ENCODE assay signal across 8 cellular contexts in genomic region chr1:202957733-202958543, GRCh38. TPM values are rescaled to one million over a fixed set of nuclear protein-coding genes. Genes with fewer than 3 reads are reported as not detected.
DNase-seq lines count a peak whose midpoint lies in the region; ATAC-seq and TF ChIP-seq lines count a peak whose summit lies in the region.

A gene with protein sequence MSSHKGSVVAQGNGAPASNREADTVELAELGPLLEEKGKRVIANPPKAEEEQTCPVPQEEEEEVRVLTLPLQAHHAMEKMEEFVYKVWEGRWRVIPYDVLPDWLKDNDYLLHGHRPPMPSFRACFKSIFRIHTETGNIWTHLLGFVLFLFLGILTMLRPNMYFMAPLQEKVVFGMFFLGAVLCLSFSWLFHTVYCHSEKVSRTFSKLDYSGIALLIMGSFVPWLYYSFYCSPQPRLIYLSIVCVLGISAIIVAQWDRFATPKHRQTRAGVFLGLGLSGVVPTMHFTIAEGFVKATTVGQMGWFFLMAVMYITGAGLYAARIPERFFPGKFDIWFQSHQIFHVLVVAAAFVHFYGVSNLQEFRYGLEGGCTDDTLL (minus strand): TSS chr1:202958312. CDS start chr1:202951070, 7,242 bp downstream.

- peaks cover 8% of the 10 kb centered on the region for H3K36me3 ChIP-seq in thoracic aorta

- H3K27me3 Mint-ChIP-seq in HFFc6 (ENCODE audit: insufficient read depth), result peaks cover 2% of the 10 kb centered on the region; the same call in 1 of the 2 replicates
- no peaks in the 10 kb centered on the region for H3K27me3 Mint-ChIP-seq in activated naive CD8-positive, alpha-beta T cell
- no peaks in the 10 kb centered on the region for H3K27me3 Mint-ChIP-seq in osteocyte (ENCODE audit: unreplicated experiment)

- H3K4me3 Mint-ChIP-seq in HFFc6 (peak within 1 kb of the TSS; percentile 89), osteocyte (ENCODE audit: unreplicated experiment) (peak within 1 kb of the TSS; percentile 84)
- H3K4me3 Mint-ChIP-seq in activated naive CD8-positive, alpha-beta T cell, result peak within 1 kb of the TSS; percentile 96

- H3K27me3 ChIP-seq in thoracic aorta (replicated peaks; ENCODE audit: insufficient read depth), result no peaks in the 10 kb centered on the region

- peak; percentile 90 for TF ChIP-seq POLR2A in GM10847 (IDR thresholded peaks at IDR 0.05; ENCODE audit: extremely low read depth, insufficient read length)
- TF ChIP-seq POLR2A in NB4 (IDR thresholded peaks at IDR 0.05; ENCODE audit: extremely low read depth, insufficient read length), result peak; percentile 91

- H3K9me3 Mint-ChIP-seq in HFFc6 (no peaks in the 10 kb centered on the region), osteocyte (ENCODE audit: unreplicated experiment) (no peaks in the 10 kb centered on the region)
- no peaks in the 10 kb centered on the region for H3K9me3 Mint-ChIP-seq in activated naive CD8-positive, alpha-beta T cell (ENCODE audit: low read depth)

- H3K9me3 ChIP-seq in thoracic aorta, result no peaks in the 10 kb centered on the region

- DNase-seq in HFFc6 (peak; percentile 78), NB4 (ENCODE audit: low read depth) (peak; percentile 89), SKM-1 treated with dmso at 0.1 percent for 144 hours (lab: John Stamatoyannopoulos, UW; ENCODE audit: unreplicated experiment) (peak; percentile 91), glomerular visceral epithelial cell (ENCODE audit: extremely low spot score) (peak; percentile 86), osteocyte (ENCODE audit: extremely low spot score, unreplicated experiment) (peak; percentile 94), thoracic aorta (ENCODE audit: low spot score) (peak; percentile 71)

- TF ChIP-seq CTCF in HFFc6 (IDR thresholded peaks at IDR 0.05) (peak; percentile 66), NB4 (IDR thresholded peaks at IDR 0.05; ENCODE audit: low read depth, low read length) (no peak), osteocyte (IDR thresholded peaks at IDR 0.05) (no peak), thoracic aorta (IDR thresholded peaks at IDR 0.05) (peak; percentile 10)

- H3K4me3 ChIP-seq in NB4 (ENCODE audit: low read depth, low read length) (peak within 1 kb of the TSS; percentile 77), thoracic aorta (peak within 1 kb of the TSS; percentile 83)

- H3K4me1 ChIP-seq in thoracic aorta (ENCODE audit: control insufficient read depth in 1 of 2, low read depth in 2 of 2), result peaks cover 31 to 38% of the 10 kb centered on the region in 2 donors

- peak within 1 kb of the TSS; percentile 82 to 91 for H3K27ac ChIP-seq in thoracic aorta

- ATAC-seq in thoracic aorta (ENCODE audit: insufficient number of reproducible peaks, low FRiP score, low read depth), result peak; percentile 74

- H3K27ac Mint-ChIP-seq in HFFc6 (peak within 1 kb of the TSS; percentile 67), osteocyte (ENCODE audit: unreplicated experiment) (peak within 1 kb of the TSS; percentile 64)
- H3K27ac Mint-ChIP-seq in activated naive CD8-positive, alpha-beta T cell, result peak within 1 kb of the TSS; percentile 90

- peaks cover 44% of the 10 kb centered on the region for H3K4me1 Mint-ChIP-seq in HFFc6 (ENCODE audit: low read depth)
- peaks cover 43% of the 10 kb centered on the region for H3K4me1 Mint-ChIP-seq in activated naive CD8-positive, alpha-beta T cell (ENCODE audit: low read depth)
- peaks cover 22% of the 10 kb centered on the region for H3K4me1 Mint-ChIP-seq in osteocyte (ENCODE audit: unreplicated experiment)

- peaks cover 10% of the 10 kb centered on the region; the same call in 1 of the 2 replicates for H3K36me3 Mint-ChIP-seq in HFFc6 (ENCODE audit: low read depth)
- peaks cover 2% of the 10 kb centered on the region for H3K36me3 Mint-ChIP-seq in activated naive CD8-positive, alpha-beta T cell
- no peaks in the 10 kb centered on the region for H3K36me3 Mint-ChIP-seq in osteocyte (ENCODE audit: unreplicated experiment)

RNA-seq across cellular contexts. Expression of the gene that starts here (rescaled TPM):
- 100 to 1,000 TPM in 3 of 6 experiments, 10 to 100 TPM in 3; 90.5 to 123 (median 103) TPM for total RNA-seq in HFFc6 (2021; fragmentation: NEBNext Ultra II Directional; extraction: Animal tissue kit (Norgen Biotek cat#: 25700))
- total RNA-seq in osteocyte (72.3 and 77.0 TPM in 2 replicates), thoracic aorta (10 to 100 TPM; 91.8 to 98.6 TPM)

Comparison
In these comparisons a context has a peak if more than half of its experiments do, and no peak if none do; other contexts are left out.
1. Peak in every context shown above with its lines: DNase-seq, ATAC-seq, H3K4me3 ChIP-seq and H3K27ac ChIP-seq.
2. CTCF ChIP-seq: peak in HFFc6 (single experiment) and thoracic aorta (single experiment); none in NB4 (single experiment) and osteocyte (single experiment).